Comparison of ENCODE assay signal across 15 cellular contexts in genomic region chr3:134802428-134803050, GRCh38. TPM values are rescaled to one million over a fixed set of nuclear protein-coding genes. Genes with fewer than 3 reads are reported as not detected.
DNase-seq lines count a peak whose midpoint lies in the region; ATAC-seq lines count a peak whose summit lies in the region.
"Had no signal": no experiment of that assay in that cellular context is flagged by ENCODE, and none has a peak within 500 bp of the region (broad histone marks: within the 10 kb centered on the region; RNA-seq: fewer than 3 reads in every experiment).

No MANE protein-coding gene starts in this region.

- ATAC-seq in activated T-cell treated with anti-CD3 and anti-CD28 coated beads, Interleukin-2, amount 50 U/mL, for 72 hours (replicated peaks in 1 of 2): peak; percentile 66 to 72
- ATAC-seq in GM21576 (IDR thresholded peaks at IDR 0.05; ENCODE audit: unreplicated experiment) (peak; percentile 2), GM21390 (IDR thresholded peaks at IDR 0.05; ENCODE audit: unreplicated experiment) (no peak)
- peak; percentile 25 for ATAC-seq in stimulated activated memory B cell treated with anti-CD40 and anti-IgM and Interleukin-4, amounts not matched to agents 10 μg/mL and 1 μg/mL and 100 μg/mL, for 72 hours
- ATAC-seq: left lobe of liver had no signal

- peaks cover 2 to 4% of the 10 kb centered on the region in 2 donors for H3K36me3 Mint-ChIP-seq in activated T-cell treated with anti-CD3 and anti-CD28 coated beads, Interleukin-2, amount 50 U/mL, for 72 hours (ENCODE audit: insufficient read depth in 2 of 2)
- no peaks in the 10 kb centered on the region for H3K36me3 Mint-ChIP-seq in stimulated activated memory B cell treated with anti-CD40 and anti-IgM and Interleukin-4, amounts not matched to agents 10 μg/mL and 1 μg/mL and 100 μg/mL, for 72 hours
- H3K36me3 Mint-ChIP-seq: naive B cell had no signal

- H3K27me3 Mint-ChIP-seq in activated T-cell treated with anti-CD3 and anti-CD28 coated beads, Interleukin-2, amount 50 U/mL, for 72 hours (ENCODE audit: low read depth): peaks cover 40% of the 10 kb centered on the region
- H3K27me3 Mint-ChIP-seq in stimulated activated memory B cell treated with anti-CD40 and anti-IgM and Interleukin-4, amounts not matched to agents 10 μg/mL and 1 μg/mL and 100 μg/mL, for 72 hours: peaks cover 7% of the 10 kb centered on the region

- H3K4me3 Mint-ChIP-seq in activated T-cell treated with anti-CD3 and anti-CD28 coated beads, Interleukin-2, amount 50 U/mL, for 72 hours: peak overlapping the region; percentile 47 to 55
- no peak overlapping the region for H3K4me3 Mint-ChIP-seq in stimulated activated memory B cell treated with anti-CD40 and anti-IgM and Interleukin-4, amounts not matched to agents 10 μg/mL and 1 μg/mL and 100 μg/mL, for 72 hours
- H3K4me3 Mint-ChIP-seq: naive B cell had no signal

- H3K27ac Mint-ChIP-seq in activated T-cell treated with anti-CD3 and anti-CD28 coated beads, Interleukin-2, amount 50 U/mL, for 72 hours: peak overlapping the region; percentile 69
- H3K27ac Mint-ChIP-seq in stimulated activated memory B cell treated with anti-CD40 and anti-IgM and Interleukin-4, amounts not matched to agents 10 μg/mL and 1 μg/mL and 100 μg/mL, for 72 hours: peak overlapping the region; percentile 70
- H3K27ac Mint-ChIP-seq: naive B cell had no signal

- intact Hi-C loops in posterior cingulate gyrus (cut with DNase I): no loop called here

- H3K9me3 Mint-ChIP-seq in activated T-cell treated with anti-CD3 and anti-CD28 coated beads, Interleukin-2, amount 50 U/mL, for 72 hours: peaks cover 0 to 4% of the 10 kb centered on the region in 2 donors
- no peaks in the 10 kb centered on the region for H3K9me3 Mint-ChIP-seq in stimulated activated memory B cell treated with anti-CD40 and anti-IgM and Interleukin-4, amounts not matched to agents 10 μg/mL and 1 μg/mL and 100 μg/mL, for 72 hours
- H3K9me3 Mint-ChIP-seq: naive B cell had no signal

- DNase-seq in activated T-cell treated with anti-CD3 and anti-CD28 coated beads, Interleukin-2, amount 50 U/mL, for 72 hours: no peak
- no peak for DNase-seq in activated T-cell treated with anti-CD3 and anti-CD28 coated beads, Interleukin-2, amount 50 U/mL, for 1 hour
- peak; percentile 80 for DNase-seq in NCI-H146 (lab: John Stamatoyannopoulos, UW)
- DNase-seq in mesenteric fat pad (ENCODE audit: low spot score): no peak
- no peak for DNase-seq in posterior cingulate gyrus
- DNase-seq: DMS153, MG63, naive B cell, NCI-H2107 had no signal

- peaks cover 40% of the 10 kb centered on the region for H3K4me1 Mint-ChIP-seq in activated T-cell treated with anti-CD3 and anti-CD28 coated beads, Interleukin-2, amount 50 U/mL, for 72 hours (ENCODE audit: low read depth)
- peaks cover 51% of the 10 kb centered on the region for H3K4me1 Mint-ChIP-seq in stimulated activated memory B cell treated with anti-CD40 and anti-IgM and Interleukin-4, amounts not matched to agents 10 μg/mL and 1 μg/mL and 100 μg/mL, for 72 hours
- H3K4me1 Mint-ChIP-seq: naive B cell had no signal

RNA-seq across cellular contexts. Expression of gene EPHB1, which starts 7.5 kb away (rescaled TPM):
- 1 to 10 TPM in 1 of 2 donors, under 1 TPM in 1; 0.43 to 1.3 TPM for total RNA-seq in activated T-cell treated with anti-CD3 and anti-CD28 coated beads, Interleukin-2, amount 50 U/mL, for 72 hours
- 1.9 TPM for total RNA-seq in mesenteric fat pad
- total RNA-seq: HT-29, SJSA1 had no signal
